In the genomic region with DNA sequence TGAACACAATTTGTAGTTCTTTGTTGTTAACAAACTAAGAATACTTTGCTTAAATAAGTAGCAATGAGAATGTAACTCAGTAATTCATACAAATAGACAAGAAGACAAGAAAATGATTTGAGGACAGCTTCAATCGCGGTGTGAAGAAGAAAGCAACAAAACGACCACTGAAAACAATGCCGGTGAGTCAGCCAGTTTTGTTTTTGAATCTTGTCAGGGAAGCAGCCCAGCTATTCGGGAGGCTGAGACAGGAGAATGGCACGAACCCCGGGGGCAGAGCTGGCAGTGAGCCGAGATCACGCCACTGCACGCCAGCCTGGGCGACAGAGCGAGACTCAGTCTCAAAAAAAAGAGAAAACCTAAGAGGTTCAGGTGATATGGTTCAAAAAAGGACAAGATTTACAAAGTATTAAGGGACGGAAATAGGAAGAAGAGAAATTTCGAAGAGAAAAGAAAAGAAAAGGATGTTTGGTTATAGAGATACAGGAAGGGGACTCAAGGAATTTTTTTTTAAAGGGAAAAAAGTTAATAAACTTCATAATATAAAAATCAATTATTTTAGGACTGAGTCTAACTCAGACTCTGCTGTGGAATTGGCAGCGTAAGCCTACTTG, we compare ENCODE assay signal across 12 cellular contexts. TPM values are rescaled to one million over a fixed set of nuclear protein-coding genes. Genes with fewer than 3 reads are reported as not detected.
DNase-seq lines count a peak whose midpoint lies in the region; ATAC-seq, FAIRE-seq and TF ChIP-seq lines count a peak whose summit lies in the region.
"Not testable (repeated sequence)": the region's sequence is repeated elsewhere in the genome, so short reads cannot be mapped to it uniquely, and the experiment has no call there.
"Had no signal": no experiment of that assay in that cellular context is flagged by ENCODE, and none has a peak within 500 bp of the region (broad histone marks: within the 10 kb centered on the region; RNA-seq: fewer than 3 reads in every experiment).

No MANE protein-coding gene starts in this region.

- not testable (repeated sequence) for DNase-seq in CD8-positive, alpha-beta memory T cell; activated T-helper 1 cell treated with anti-CD3 and anti-CD28 coated beads, Interleukin-12 subunit alpha, Interleukin-12 subunit beta, Interleukin-2, Interleukin-4 antibody, amounts not matched to agents 30 ng/mL and 10 ng/mL and 1 ng/mL, durations not matched to agents 14 hours and 24 hours and 36 hours (ENCODE audit: low spot score); K562 (ENCODE audit: extremely low read depth in 1 of 4, low spot score in 3 of 4); natural killer cell; stimulated activated naive CD8-positive, alpha-beta T cell treated with anti-CD3 and anti-CD28 coated beads, Interleukin-15, amount 100 ng/mL, for 72 hours
- peak; percentile 95 for DNase-seq in M059J (ENCODE audit: low read depth)
- DNase-seq in SW480 (ENCODE audit: low spot score), result peak; percentile 69
- DNase-seq in fibroblast of mammary gland (ENCODE audit: low read depth), result peak; percentile 12

- H3K9me3 ChIP-seq in CD8-positive, alpha-beta memory T cell (ENCODE audit: low read length); K562 (replicated peaks; ENCODE audit: control insufficient read depth, insufficient read depth, low read depth, low read length): not testable (repeated sequence)

- H3K79me2 ChIP-seq in K562 (ENCODE audit: control insufficient read depth, insufficient read depth, low read length), result peaks cover 64% of the 10 kb centered on the region

- H3K27ac Mint-ChIP-seq in CD8-positive, alpha-beta memory T cell, result peak overlapping the region in 5 of 8 donors; percentile 32 to 85 (median 46)
- not testable (repeated sequence) for H3K27ac Mint-ChIP-seq in activated T-helper 1 cell treated with anti-CD3 and anti-CD28 coated beads, Interleukin-12 subunit alpha, Interleukin-12 subunit beta, Interleukin-2, Interleukin-4 antibody, amounts not matched to agents 30 ng/mL and 10 ng/mL and 1 ng/mL, durations not matched to agents 14 hours and 24 hours and 36 hours
- peak overlapping the region; percentile 18 to 77 for H3K27ac Mint-ChIP-seq in natural killer cell
- peak overlapping the region; percentile 19 to 33 for H3K27ac Mint-ChIP-seq in stimulated activated naive CD8-positive, alpha-beta T cell treated with anti-CD3 and anti-CD28 coated beads, Interleukin-15, amount 100 ng/mL, for 72 hours

- H3K36me3 Mint-ChIP-seq in CD8-positive, alpha-beta memory T cell, result peaks cover 0 to 46% (median 8%) of the 10 kb centered on the region in 3 donors
- peaks cover 25% of the 10 kb centered on the region for H3K36me3 Mint-ChIP-seq in activated T-helper 1 cell treated with anti-CD3 and anti-CD28 coated beads, Interleukin-12 subunit alpha, Interleukin-12 subunit beta, Interleukin-2, Interleukin-4 antibody, amounts not matched to agents 30 ng/mL and 10 ng/mL and 1 ng/mL, durations not matched to agents 14 hours and 24 hours and 36 hours (ENCODE audit: low read depth)
- H3K36me3 Mint-ChIP-seq in natural killer cell, result not testable (repeated sequence)

- TF ChIP-seq POLR2A in K562 (conservative IDR thresholded peaks at IDR 0.05), result not testable (repeated sequence)

- TSS peak; percentile 38 for BruUV-seq in K562 (replicated peaks; lab: Mats Ljungman, UMichigan)

- WGBS in K562 (ENCODE audit: insufficient coverage, low coverage, missing lambda C conversion rate), result 88% methylated on average over 13 of the region's 15 CpGs

- ATAC-seq in K562; natural killer cell; stimulated activated naive CD8-positive, alpha-beta T cell treated with anti-CD3 and anti-CD28 coated beads, Interleukin-15, amount 100 ng/mL, for 72 hours: not testable (repeated sequence)

- H3K36me3 ChIP-seq in CD8-positive, alpha-beta memory T cell (ENCODE audit: insufficient read depth, low read length), result not testable (repeated sequence)
- peaks cover 51% of the 10 kb centered on the region for H3K36me3 ChIP-seq in K562 (ENCODE audit: control insufficient read depth, insufficient read depth, low read length)

- not testable (repeated sequence) for TF ChIP-seq EP300 in K562 (IDR thresholded peaks at IDR 0.05; ENCODE audit: low read length)

- POLR2A ChIA-PET in CD8-positive, alpha-beta memory T cell (lab: Charles Lee); K562 (lab: Yijun Ruan, JAX): not testable (repeated sequence)

- H3K9me1 ChIP-seq in K562 (ENCODE audit: control insufficient read depth, insufficient read depth, low read length), result not testable (repeated sequence)

- intact Hi-C loops in activated T-helper 1 cell treated with anti-CD3 and anti-CD28 coated beads, Interleukin-12 subunit alpha, Interleukin-12 subunit beta, Interleukin-2, Interleukin-4 antibody, amounts not matched to agents 30 ng/mL and 10 ng/mL and 1 ng/mL, durations not matched to agents 14 hours and 24 hours and 36 hours (cut with micrococcal nuclease); K562 (cut with micrococcal nuclease): not testable (repeated sequence)
- intact Hi-C loops in natural killer cell (cut with micrococcal nuclease), result loop anchor here (5.0 kb wide), 1 partner anchor 59 kb away; no protein-coding TSS in a partner anchor

- H3K4me3 ChIP-seq in CD8-positive, alpha-beta memory T cell (ENCODE audit: low read length); K562; fibroblast of mammary gland (ENCODE audit: control insufficient read depth, low read depth, low read length): not testable (repeated sequence)

- not testable (repeated sequence) for H3K27ac ChIP-seq in CD8-positive, alpha-beta memory T cell (ENCODE audit: low read depth, low read length); K562 (ENCODE audit: extremely low read depth, low read depth, low read length)

- not testable (repeated sequence) for TF ChIP-seq CTCF in K562 (IDR thresholded peaks at IDR 0.05 in 2 of 3, conservative IDR thresholded peaks at IDR 0.05 in 1 of 3; ENCODE audit: insufficient read depth in 2 of 3, low read depth in 1 of 3, low read length in 3 of 3); fibroblast of mammary gland (conservative IDR thresholded peaks at IDR 0.05; ENCODE audit: control insufficient read depth, insufficient read depth, low read depth, low read length); natural killer cell (IDR thresholded peaks at IDR 0.05)

- FAIRE-seq in K562 (lab: Jason Lieb, UNC), result not testable (repeated sequence)

- not testable (repeated sequence) for TF ChIP-seq RAD21 in K562 (CRISPR knock-in tag; conservative IDR thresholded peaks at IDR 0.05 in 1 of 2, IDR thresholded peaks at IDR 0.05 in 1 of 2)

- H4K20me1 ChIP-seq in K562 (replicated peaks; ENCODE audit: control insufficient read depth, insufficient read depth, low read length), result not testable (repeated sequence)

- H3K9me3 Mint-ChIP-seq in CD8-positive, alpha-beta memory T cell; activated T-helper 1 cell treated with anti-CD3 and anti-CD28 coated beads, Interleukin-12 subunit alpha, Interleukin-12 subunit beta, Interleukin-2, Interleukin-4 antibody, amounts not matched to agents 30 ng/mL and 10 ng/mL and 1 ng/mL, durations not matched to agents 14 hours and 24 hours and 36 hours; natural killer cell; stimulated activated naive CD8-positive, alpha-beta T cell treated with anti-CD3 and anti-CD28 coated beads, Interleukin-15, amount 100 ng/mL, for 72 hours: not testable (repeated sequence)

- peaks cover 19 to 38% (median 21%) of the 10 kb centered on the region in 3 donors for H3K4me1 Mint-ChIP-seq in CD8-positive, alpha-beta memory T cell
- peaks cover 30% of the 10 kb centered on the region for H3K4me1 Mint-ChIP-seq in activated T-helper 1 cell treated with anti-CD3 and anti-CD28 coated beads, Interleukin-12 subunit alpha, Interleukin-12 subunit beta, Interleukin-2, Interleukin-4 antibody, amounts not matched to agents 30 ng/mL and 10 ng/mL and 1 ng/mL, durations not matched to agents 14 hours and 24 hours and 36 hours (ENCODE audit: low read depth)
- peaks cover 21 to 22% of the 10 kb centered on the region in 2 donors for H3K4me1 Mint-ChIP-seq in natural killer cell
- H3K4me1 Mint-ChIP-seq in stimulated activated naive CD8-positive, alpha-beta T cell treated with anti-CD3 and anti-CD28 coated beads, Interleukin-15, amount 100 ng/mL, for 72 hours, result peaks cover 60% of the 10 kb centered on the region

- H2AFZ ChIP-seq in K562 (ENCODE audit: low read depth, low read length), result not testable (repeated sequence)

- CTCF ChIA-PET in CD8-positive, alpha-beta memory T cell (lab: Charles Lee); K562 (lab: Yijun Ruan, JAX; ENCODE audit: low intra/inter-chr PET ratio): not testable (repeated sequence)

- not testable (repeated sequence) for H3K27me3 Mint-ChIP-seq in CD8-positive, alpha-beta memory T cell; activated T-helper 1 cell treated with anti-CD3 and anti-CD28 coated beads, Interleukin-12 subunit alpha, Interleukin-12 subunit beta, Interleukin-2, Interleukin-4 antibody, amounts not matched to agents 30 ng/mL and 10 ng/mL and 1 ng/mL, durations not matched to agents 14 hours and 24 hours and 36 hours (ENCODE audit: insufficient read depth); natural killer cell (ENCODE audit: low read depth in 2 of 2); stimulated activated naive CD8-positive, alpha-beta T cell treated with anti-CD3 and anti-CD28 coated beads, Interleukin-15, amount 100 ng/mL, for 72 hours

- H3K9ac ChIP-seq in K562 (ENCODE audit: insufficient read depth in 1 of 2, low read depth in 2 of 2, low read length in 2 of 2), result not testable (repeated sequence)

- in situ Hi-C loops in K562 (cut with MboI), result not testable (repeated sequence)

- H3K27me3 ChIP-seq in CD8-positive, alpha-beta memory T cell (ENCODE audit: insufficient read depth, low read length, poor library complexity, severe bottlenecking); K562 (ENCODE audit: control insufficient read depth in 2 of 2, insufficient read depth in 2 of 2, low read length in 2 of 2): not testable (repeated sequence)

- peak overlapping the region in 4 of 7 donors; percentile 19 to 68 (median 56) for H3K4me3 Mint-ChIP-seq in CD8-positive, alpha-beta memory T cell
- H3K4me3 Mint-ChIP-seq in activated T-helper 1 cell treated with anti-CD3 and anti-CD28 coated beads, Interleukin-12 subunit alpha, Interleukin-12 subunit beta, Interleukin-2, Interleukin-4 antibody, amounts not matched to agents 30 ng/mL and 10 ng/mL and 1 ng/mL, durations not matched to agents 14 hours and 24 hours and 36 hours, result peak overlapping the region; percentile 72
- not testable (repeated sequence) for H3K4me3 Mint-ChIP-seq in natural killer cell
- H3K4me3 Mint-ChIP-seq in stimulated activated naive CD8-positive, alpha-beta T cell treated with anti-CD3 and anti-CD28 coated beads, Interleukin-15, amount 100 ng/mL, for 72 hours, result peak overlapping the region in 1 of 2 donors; percentile 74

- H3K4me1 ChIP-seq in CD8-positive, alpha-beta memory T cell (ENCODE audit: insufficient read depth, low read length), result peaks cover 11% of the 10 kb centered on the region
- H3K4me1 ChIP-seq in K562 (replicated peaks in 1 of 2; ENCODE audit: control insufficient read depth in 2 of 2, insufficient read depth in 2 of 2, low read length in 2 of 2), result peaks cover 0 to 16% of the 10 kb centered on the region in 2 experiments; a peak in 4 of 5 replicates

- H3K4me2 ChIP-seq in K562 (ENCODE audit: insufficient read depth, low read length), result not testable (repeated sequence)

RNA-seq across cellular contexts. Expression of a gene that starts 19.7 kb away (rescaled TPM):
- 10 to 100 TPM; 33.5 to 33.7 TPM for total RNA-seq in CD8-positive, alpha-beta memory T cell
- 18.1 TPM for polyA plus RNA-seq in CD8-positive, alpha-beta memory T cell
- total RNA-seq in M059J (2014; rRNA removed; shearing (Covaris generic)), result 7.0 and 8.0 TPM in 2 replicates
- total RNA-seq in activated T-helper 1 cell treated with anti-CD3 and anti-CD28 coated beads, Interleukin-12 subunit alpha, Interleukin-12 subunit beta, Interleukin-2, Interleukin-4 antibody, amounts not matched to agents 30 ng/mL and 10 ng/mL and 1 ng/mL, durations not matched to agents 14 hours and 24 hours and 36 hours, result 82.6 and 83.9 TPM in 2 replicates
- total RNA-seq in K562 (2011; cell fraction: chromatin; rRNA removed; ENCODE audit: low replicate concordance), result 248 and 523 TPM in 2 replicates
- total RNA-seq in K562 (2011; cell fraction: nucleolus; rRNA removed), result 303 and 304 TPM in 2 replicates
- 245 and 257 TPM in 2 replicates for total RNA-seq in K562 (2011; cell fraction: nucleoplasm; rRNA removed)
- 37.0 and 37.7 TPM in 2 replicates for total RNA-seq in K562 (2014; rRNA removed)
- 14.4 and 25.4 TPM in 2 replicates for total RNA-seq in K562 (2014; rRNA removed; fragmentation: Illumina TruSeq; extraction: Trizol)
- total RNA-seq in K562 (2015; rRNA removed; fragmentation: Illumina TruSeq; extraction: Trizol), result 30.7 and 32.3 TPM in 2 replicates
- total RNA-seq in K562 (2021), result 39.0 and 45.3 TPM in 2 replicates
- polyA plus RNA-seq in K562 (2011; rRNA removed), result 39.2 and 56.1 TPM in 2 replicates
- 30.7 and 45.8 TPM in 2 replicates for polyA plus RNA-seq in K562 (2011; cell fraction: cytosol; rRNA removed)
- 448 and 634 TPM in 2 replicates for polyA plus RNA-seq in K562 (2011; cell fraction: nucleus; rRNA removed)
- 39.7 and 51.9 TPM in 2 replicates for polyA plus RNA-seq in K562 (2012)
- polyA plus RNA-seq in K562 (2014; fragmentation: Illumina TruSeq; extraction: Trizol), result 49.9 and 56.7 TPM in 2 replicates
- 1 to 10 TPM; 6.2 to 7.1 TPM for polyA plus RNA-seq in K562 (2014; fragmentation: Nextera tagmentation; extraction: Ambion mirVana)
- 94.6 and 99.3 TPM in 2 replicates for polyA plus RNA-seq in K562 (2014; rRNA removed)
- polyA minus RNA-seq in K562 (2011; rRNA and poly(A)+ RNA removed), result 8.3 and 12.6 TPM in 2 replicates
- polyA minus RNA-seq in K562 (2011; cell fraction: cytosol; rRNA and poly(A)+ RNA removed), result 2.9 and 8.4 TPM in 2 replicates
- polyA minus RNA-seq in K562 (2011; cell fraction: nucleus; rRNA and poly(A)+ RNA removed), result 43.1 and 49.8 TPM in 2 replicates
- 100 to 1,000 TPM; 143 to 206 (median 157) TPM for total RNA-seq in natural killer cell

RNA-seq across cellular contexts. Expression of a gene that starts 30.7 kb away (rescaled TPM):
- total RNA-seq in CD8-positive, alpha-beta memory T cell, result not detected
- polyA plus RNA-seq in CD8-positive, alpha-beta memory T cell, result 9.8 TPM
- not detected in 2 replicates for total RNA-seq in M059J (2014; rRNA removed; shearing (Covaris generic))
- not detected in 2 replicates for total RNA-seq in activated T-helper 1 cell treated with anti-CD3 and anti-CD28 coated beads, Interleukin-12 subunit alpha, Interleukin-12 subunit beta, Interleukin-2, Interleukin-4 antibody, amounts not matched to agents 30 ng/mL and 10 ng/mL and 1 ng/mL, durations not matched to agents 14 hours and 24 hours and 36 hours
- 0.21 and 0.53 TPM in 2 replicates for total RNA-seq in K562 (2011; cell fraction: chromatin; rRNA removed; ENCODE audit: low replicate concordance)
- not detected in 2 replicates for total RNA-seq in K562 (2011; cell fraction: nucleolus; rRNA removed)
- not detected in 2 replicates for total RNA-seq in K562 (2011; cell fraction: nucleoplasm; rRNA removed)
- total RNA-seq in K562 (2014; rRNA removed), result not detected in 2 replicates
- total RNA-seq in K562 (2014; rRNA removed; fragmentation: Illumina TruSeq; extraction: Trizol), result not detected in 2 replicates
- not detected in 2 replicates for total RNA-seq in K562 (2015; rRNA removed; fragmentation: Illumina TruSeq; extraction: Trizol)
- total RNA-seq in K562 (2021), result not detected in 2 replicates
- 0.04 TPM in 1 of 2 replicates, not detected in the other for polyA plus RNA-seq in K562 (2011; rRNA removed)
- polyA plus RNA-seq in K562 (2011; cell fraction: cytosol; rRNA removed), result not detected in 2 replicates
- not detected in 2 replicates for polyA plus RNA-seq in K562 (2011; cell fraction: nucleus; rRNA removed)
- polyA plus RNA-seq in K562 (2012), result 6.0 and 10.3 TPM in 2 replicates
- not detected in 2 replicates for polyA plus RNA-seq in K562 (2014; fragmentation: Illumina TruSeq; extraction: Trizol)
- 1 to 10 TPM; 1.2 to 3.3 TPM for polyA plus RNA-seq in K562 (2014; fragmentation: Nextera tagmentation; extraction: Ambion mirVana)
- not detected in 2 replicates for polyA plus RNA-seq in K562 (2014; rRNA removed)
- not detected in 2 replicates for polyA minus RNA-seq in K562 (2011; rRNA and poly(A)+ RNA removed)
- polyA minus RNA-seq in K562 (2011; cell fraction: cytosol; rRNA and poly(A)+ RNA removed), result not detected in 2 replicates
- polyA minus RNA-seq in K562 (2011; cell fraction: nucleus; rRNA and poly(A)+ RNA removed), result not detected in 2 replicates
- total RNA-seq in natural killer cell, result not detected
- total RNA-seq: left lung, mucosa of gallbladder, ovary, urinary bladder had no signal

RNA-seq across cellular contexts. Expression of a gene that starts 35.1 kb away (rescaled TPM):
- 1 to 10 TPM in 1 of 2 experiments, under 1 TPM in 1; 0.84 to 1.9 TPM for total RNA-seq in CD8-positive, alpha-beta memory T cell
- polyA plus RNA-seq in CD8-positive, alpha-beta memory T cell, result 0.37 TPM
- 0.54 TPM in 1 of 2 replicates, not detected in the other for total RNA-seq in M059J (2014; rRNA removed; shearing (Covaris generic))
- 9.6 and 9.9 TPM in 2 replicates for total RNA-seq in activated T-helper 1 cell treated with anti-CD3 and anti-CD28 coated beads, Interleukin-12 subunit alpha, Interleukin-12 subunit beta, Interleukin-2, Interleukin-4 antibody, amounts not matched to agents 30 ng/mL and 10 ng/mL and 1 ng/mL, durations not matched to agents 14 hours and 24 hours and 36 hours
- 9.0 and 11.0 TPM in 2 replicates for total RNA-seq in K562 (2011; cell fraction: chromatin; rRNA removed; ENCODE audit: low replicate concordance)
- total RNA-seq in K562 (2011; cell fraction: nucleolus; rRNA removed), result 5.9 and 6.2 TPM in 2 replicates
- 8.1 and 8.8 TPM in 2 replicates for total RNA-seq in K562 (2011; cell fraction: nucleoplasm; rRNA removed)
- total RNA-seq in K562 (2014; rRNA removed) (0.23 and 0.41 TPM in 2 replicates), K562 (2014; rRNA removed; fragmentation: Illumina TruSeq; extraction: Trizol) (0.32 and 0.47 TPM in 2 replicates), K562 (2015; rRNA removed; fragmentation: Illumina TruSeq; extraction: Trizol) (0.34 and 0.65 TPM in 2 replicates), K562 (2021) (0.83 and 0.95 TPM in 2 replicates), natural killer cell (10 to 100 TPM; 18.8 to 38.8 (median 29.4) TPM)
- polyA plus RNA-seq in K562 (2011; rRNA removed) (1.8 and 3.1 TPM in 2 replicates), K562 (2014; fragmentation: Illumina TruSeq; extraction: Trizol) (0.73 and 0.93 TPM in 2 replicates), K562 (2014; fragmentation: Nextera tagmentation; extraction: Ambion mirVana) (under 1 TPM; 0.13 to 0.21 TPM), K562 (2014; rRNA removed) (0.62 and 1.6 TPM in 2 replicates)
- polyA plus RNA-seq in K562 (2011; cell fraction: cytosol; rRNA removed), result 1.8 and 3.1 TPM in 2 replicates
- polyA plus RNA-seq in K562 (2011; cell fraction: nucleus; rRNA removed), result 12.1 and 14.8 TPM in 2 replicates
- 0.79 and 2.9 TPM in 2 replicates for polyA plus RNA-seq in K562 (2012)
- 0.30 TPM in 1 of 2 replicates, not detected in the other for polyA minus RNA-seq in K562 (2011; rRNA and poly(A)+ RNA removed)
- not detected in 2 replicates for polyA minus RNA-seq in K562 (2011; cell fraction: cytosol; rRNA and poly(A)+ RNA removed)
- polyA minus RNA-seq in K562 (2011; cell fraction: nucleus; rRNA and poly(A)+ RNA removed), result 1.1 and 1.6 TPM in 2 replicates
